ENCODE assay signal across 10 cellular contexts in the genomic region with DNA sequence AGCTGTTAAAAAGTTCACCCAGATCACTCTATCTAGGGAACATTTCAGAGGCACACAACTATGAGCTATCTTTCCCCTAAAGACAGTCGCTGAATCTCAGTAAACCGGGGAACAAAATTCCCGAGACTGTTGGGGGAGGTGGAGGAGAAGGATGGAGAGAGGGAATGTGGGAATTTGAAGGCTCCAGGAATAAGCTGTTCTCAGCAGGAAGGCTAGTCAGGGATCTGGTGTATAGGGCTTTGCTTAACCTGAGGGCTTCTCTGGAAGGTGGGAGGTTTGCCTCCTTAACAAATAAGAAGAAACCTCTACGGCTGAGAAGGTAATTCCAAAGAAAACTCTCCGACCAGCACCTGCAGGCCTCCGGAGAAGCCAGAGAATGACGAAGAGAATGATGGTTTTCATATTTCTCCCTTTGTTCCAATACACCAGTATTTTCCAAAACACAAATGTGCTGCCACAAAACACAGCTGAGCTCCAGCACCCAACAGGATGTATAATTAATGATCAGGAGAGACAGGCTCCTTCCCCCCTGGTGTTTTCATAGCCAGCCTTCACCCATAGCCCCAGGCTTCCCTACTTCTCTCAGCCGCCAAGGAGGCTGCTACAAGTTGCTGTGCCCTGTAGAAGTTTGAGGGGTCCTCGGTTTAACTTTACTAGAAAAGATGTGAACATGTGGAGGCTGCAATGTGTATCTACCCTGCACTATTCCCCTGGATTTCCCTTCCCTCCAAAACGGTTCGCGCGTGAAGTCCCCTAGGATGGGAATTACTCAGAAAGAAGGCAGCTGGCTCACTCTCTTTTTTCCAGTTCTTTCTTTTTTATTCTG. TPM values are rescaled to one million over a fixed set of nuclear protein-coding genes. Genes with fewer than 3 reads are reported as not detected.
A peak's percentile ranks its signal among the peaks of the same experiment; 100 is the strongest.
DNase-seq lines count a peak whose midpoint lies in the region; ATAC-seq and TF ChIP-seq lines count a peak whose summit lies in the region.
"Had no signal": no experiment of that assay in that cellular context is flagged by ENCODE, and none has a peak within 500 bp of the region (broad histone marks: within the 10 kb centered on the region; RNA-seq: fewer than 3 reads in every experiment).

No MANE protein-coding gene starts in this region.

- no peak overlapping the region for H3K9ac ChIP-seq in endodermal cell (ENCODE audit: extremely low read depth, low read length, poor library complexity, severe bottlenecking)

- no peaks in the 10 kb centered on the region for H3K36me3 Mint-ChIP-seq in endodermal cell (ENCODE audit: low read depth)
- no peaks in the 10 kb centered on the region for H3K36me3 Mint-ChIP-seq in CD8-positive, alpha-beta T cell
- H3K36me3 Mint-ChIP-seq: natural killer cell had no signal

- H3K9me3 ChIP-seq in endodermal cell (ENCODE audit: control insufficient read depth, low read length), result no peaks in the 10 kb centered on the region
- H3K9me3 ChIP-seq in osteoblast (ENCODE audit: low read depth, low read length), result no peaks in the 10 kb centered on the region
- no peaks in the 10 kb centered on the region for H3K9me3 ChIP-seq in CD8-positive, alpha-beta T cell (ENCODE audit: low read length)

- no peak overlapping the region for H3K27ac ChIP-seq in endodermal cell (ENCODE audit: low read depth, low read length)
- no peak overlapping the region for H3K27ac ChIP-seq in osteoblast (ENCODE audit: low read depth, low read length)
- no peak overlapping the region for H3K27ac ChIP-seq in CD8-positive, alpha-beta T cell (ENCODE audit: low read depth, low read length)
- H3K27ac ChIP-seq: epithelial cell of prostate had no signal

- H3K4me3 Mint-ChIP-seq in endodermal cell, result peak overlapping the region; percentile 67
- no peak overlapping the region for H3K4me3 Mint-ChIP-seq in CD8-positive, alpha-beta T cell
- H3K4me3 Mint-ChIP-seq: natural killer cell had no signal

- peak overlapping the region; percentile 95 for H3K4me2 ChIP-seq in osteoblast (ENCODE audit: insufficient read depth, low read length)

- peaks cover 9% of the 10 kb centered on the region for H3K4me1 Mint-ChIP-seq in endodermal cell
- peaks cover 11% of the 10 kb centered on the region for H3K4me1 Mint-ChIP-seq in CD8-positive, alpha-beta T cell (ENCODE audit: low read depth)

- H3K79me2 ChIP-seq in osteoblast (ENCODE audit: insufficient read depth, low read length), result peaks cover 63% of the 10 kb centered on the region

- no peaks in the 10 kb centered on the region for H3K9me3 Mint-ChIP-seq in endodermal cell
- H3K9me3 Mint-ChIP-seq in CD8-positive, alpha-beta T cell, result no peaks in the 10 kb centered on the region
- H3K9me3 Mint-ChIP-seq: natural killer cell had no signal

- TF ChIP-seq CTCF in AG10803 (conservative IDR thresholded peaks at IDR 0.05; ENCODE audit: low read length), result no peak
- TF ChIP-seq CTCF in endodermal cell (conservative IDR thresholded peaks at IDR 0.05), result no peak
- TF ChIP-seq CTCF in osteoblast (IDR thresholded peaks at IDR 0.05; ENCODE audit: extremely low read depth, low read depth, low read length), result no peak
- no peak for TF ChIP-seq CTCF in CD8-positive, alpha-beta T cell (IDR thresholded peaks at IDR 0.05)

- H3K4me1 ChIP-seq in endodermal cell (ENCODE audit: control insufficient read depth, insufficient read depth, low read length) (no peaks in the 10 kb centered on the region), osteoblast (ENCODE audit: insufficient read depth, low read length) (peaks cover 15% of the 10 kb centered on the region)
- no peaks in the 10 kb centered on the region for H3K4me1 ChIP-seq in CD8-positive, alpha-beta T cell (ENCODE audit: insufficient read depth, low read length)

- intact Hi-C loops in CD8-positive, alpha-beta T cell (cut with DNase I, micrococcal nuclease), result no loop called here

- DNase-seq in AG10803 (ENCODE audit: low read depth) (no peak), NCI-H146 (lab: John Stamatoyannopoulos, UW) (peak; percentile 14), endodermal cell (peak; percentile 57), osteoblast (ENCODE audit: insufficient read length, low spot score, missing footprints) (peak; percentile 89), NCI-H187 treated with DMSO at 0.1 percent for 48 hours (lab: John Stamatoyannopoulos, UW) (no peak), NCI-H128 (lab: John Stamatoyannopoulos, UW; ENCODE audit: unreplicated experiment) (no peak), AG20443 (ENCODE audit: low spot score) (no peak)
- DNase-seq in CD8-positive, alpha-beta T cell, result no peak
- DNase-seq: natural killer cell had no signal

- 20 to 32% methylated on average over 7 to 13 of the region's 13 CpGs for WGBS in endodermal cell (ENCODE audit: insufficient coverage in 1 of 2, insufficient read length in 1 of 2), 2 experiments

- H2AFZ ChIP-seq in osteoblast (ENCODE audit: low read length), result peak overlapping the region; percentile 74

- CTCF ChIA-PET in CD8-positive, alpha-beta T cell (lab: Charles Lee), result interaction anchor here (0.9 to 3.8 kb wide), 6 partner anchors 17 to 470 kb away, joined by 3 to 29 read pairs (median 4); no protein-coding TSS in a partner anchor

- H3K27ac Mint-ChIP-seq in endodermal cell, result no peak overlapping the region
- no peak overlapping the region for H3K27ac Mint-ChIP-seq in CD8-positive, alpha-beta T cell
- H3K27ac Mint-ChIP-seq: natural killer cell had no signal

- no peak for ATAC-seq in CD8-positive, alpha-beta T cell
- ATAC-seq: natural killer cell had no signal

- peaks cover 87% of the 10 kb centered on the region for H3K27me3 ChIP-seq in endodermal cell (ENCODE audit: control insufficient read depth, insufficient read depth, low read length, poor library complexity, severe bottlenecking)
- H3K27me3 ChIP-seq in osteoblast (ENCODE audit: insufficient read depth, low read length), result no peaks in the 10 kb centered on the region
- peaks cover 14% of the 10 kb centered on the region for H3K27me3 ChIP-seq in CD8-positive, alpha-beta T cell (ENCODE audit: insufficient read depth, low read length)

- H4K20me1 ChIP-seq in osteoblast (ENCODE audit: insufficient read depth, low read length), result no peaks in the 10 kb centered on the region

- POLR2A ChIA-PET in CD8-positive, alpha-beta T cell (lab: Charles Lee), result no interaction called here

- H3K4me3 ChIP-seq in AG10803 (ENCODE audit: low read length) (peak overlapping the region; percentile 94), endodermal cell (ENCODE audit: low read length) (no peak overlapping the region), osteoblast (ENCODE audit: insufficient read depth, low read length) (peak overlapping the region; percentile 86)
- H3K4me3 ChIP-seq in CD8-positive, alpha-beta T cell (ENCODE audit: low read depth, low read length), result no peak overlapping the region

- H3K36me3 ChIP-seq in endodermal cell (ENCODE audit: control insufficient read depth, insufficient read depth, low read length), result no peaks in the 10 kb centered on the region
- no peaks in the 10 kb centered on the region for H3K36me3 ChIP-seq in osteoblast (ENCODE audit: insufficient read depth, low read length)
- H3K36me3 ChIP-seq in CD8-positive, alpha-beta T cell (ENCODE audit: insufficient read depth, low read length), result no peaks in the 10 kb centered on the region

- H3K27me3 Mint-ChIP-seq in endodermal cell (ENCODE audit: insufficient read depth), result peaks cover 76% of the 10 kb centered on the region
- peaks cover 61% of the 10 kb centered on the region for H3K27me3 Mint-ChIP-seq in CD8-positive, alpha-beta T cell (ENCODE audit: low read depth)

RNA-seq across cellular contexts. Expression of gene KCNMA1, which starts 2.0 kb away (rescaled TPM):
- 1 to 10 TPM in 1 of 2 donors, under 1 TPM in 1; 0.55 to 1.3 TPM for total RNA-seq in endodermal cell
- polyA plus RNA-seq in endodermal cell (2013, experiment 1 of 2), result 2.7 TPM
- 1.7 TPM for polyA plus RNA-seq in endodermal cell (2013, experiment 2 of 2)
- 72.2 and 77.8 TPM in 2 replicates for total RNA-seq in osteoblast
- total RNA-seq in CD8-positive, alpha-beta T cell, result not detected

Comparison
In these comparisons a context has a peak if more than half of its experiments do, and no peak if none do; other contexts are left out.
1. DNase-seq: peak in NCI-H146 (single experiment), endodermal cell (single experiment) and osteoblast (single experiment); none in AG10803 (single experiment), NCI-H187 treated with DMSO at 0.1 percent for 48 hours (single experiment), NCI-H128 (single experiment), AG20443 (single experiment) and CD8-positive, alpha-beta T cell (0 of 7).
2. H3K4me3 ChIP-seq: peak in AG10803 (single experiment) and osteoblast (single experiment); none in endodermal cell (single experiment) and CD8-positive, alpha-beta T cell (single experiment).
3. RNA of gene KCNMA1, which starts 2.0 kb away (total RNA-seq): 72.2 to 77.8 TPM in osteoblast; 0.55 to 1.3 TPM in endodermal cell and not detected in CD8-positive, alpha-beta T cell; every median in the first group is over 10 times any median in the second.